Comparison of ENCODE assay signal across 15 cellular contexts in genomic region chr6:31717499-31718222, GRCh38. TPM values are rescaled to one million over a fixed set of nuclear protein-coding genes. Genes with fewer than 3 reads are reported as not detected.
A peak's percentile ranks its signal among the peaks of the same experiment; 100 is the strongest.
DNase-seq lines count a peak whose midpoint lies in the region; ATAC-seq, FAIRE-seq and TF ChIP-seq lines count a peak whose summit lies in the region.
"Had no signal": no experiment of that assay in that cellular context is flagged by ENCODE, and none has a peak within 500 bp of the region (broad histone marks: within the 10 kb centered on the region; RNA-seq: fewer than 3 reads in every experiment).

No MANE protein-coding gene starts in this region.

- no peak overlapping the region for H3K23ac ChIP-seq in H1 (ENCODE audit: insufficient read length)

- TF ChIP-seq CTCF in H1 (IDR thresholded peaks at IDR 0.05; ENCODE audit: control extremely low read depth in 1 of 3, insufficient read depth in 1 of 3, low read depth in 1 of 3, low read length in 3 of 3) = peak; percentile 52 to 74 (median 72); a peak in 3 of 4 replicates
- no peak for TF ChIP-seq CTCF in mesothelial cell of epicardium (IDR thresholded peaks at IDR 0.05; ENCODE audit: unreplicated experiment)

- H3K79me2 ChIP-seq in H1 (ENCODE audit: control insufficient read depth in 1 of 2, insufficient read depth in 2 of 2, low read length in 2 of 2) = no peaks in the 10 kb centered on the region

- H3K27ac ChIP-seq in H1 (ENCODE audit: low read depth, low read length) = no peak overlapping the region
- no peak overlapping the region for H3K27ac ChIP-seq in naive thymus-derived CD4-positive, alpha-beta T cell (ENCODE audit: low read depth, low read length)
- H3K27ac ChIP-seq: ovary had no signal

- H3K4me1 Mint-ChIP-seq in mesothelial cell of epicardium = peaks cover 46% of the 10 kb centered on the region
- peaks cover 0 to 14% (median under 1%) of the 10 kb centered on the region in 7 donors for H3K4me1 Mint-ChIP-seq in naive thymus-derived CD4-positive, alpha-beta T cell
- H3K4me1 Mint-ChIP-seq: activated CD4-positive, alpha-beta T cell treated with anti-CD3 and anti-CD28 coated beads for 36 hours had no signal

- POLR2A ChIA-PET in H1 (lab: Charles Lee; ENCODE audit: partially characterized antibody) = interaction anchor here (3.5 to 4.7 kb wide), 3 partner anchors 12 to 22 kb away, joined by 10 to 36 read pairs (median 19); partner anchors contain the start of genes ABHD16A, DDAH2 and MSH5
- POLR2A ChIA-PET in naive thymus-derived CD4-positive, alpha-beta T cell (lab: Charles Lee) = no interaction called here

- CTCF ChIA-PET in H1 (lab: Charles Lee; ENCODE audit: partially characterized antibody) = interaction anchor here (0.7 to 1.5 kb wide), 8 partner anchors 10 to 72 kb away, joined by 3 to 5 read pairs (median 3); partner anchors contain the start of gene LY6G5B
- CTCF ChIA-PET in naive thymus-derived CD4-positive, alpha-beta T cell (lab: Charles Lee) = no interaction called here

- peak overlapping the region; percentile 81 for H3K27ac Mint-ChIP-seq in mesothelial cell of epicardium
- peak overlapping the region in 2 of 9 donors; percentile 33 to 84 for H3K27ac Mint-ChIP-seq in naive thymus-derived CD4-positive, alpha-beta T cell
- H3K27ac Mint-ChIP-seq: activated CD4-positive, alpha-beta T cell treated with anti-CD3 and anti-CD28 coated beads for 36 hours; activated T-helper 1 cell treated with anti-CD3 and anti-CD28 coated beads, Interleukin-12 subunit alpha, Interleukin-12 subunit beta, Interleukin-2, Interleukin-4 antibody, amounts not matched to agents 30 ng/mL and 10 ng/mL and 1 ng/mL, durations not matched to agents 14 hours and 24 hours and 36 hours; stimulated activated naive CD8-positive, alpha-beta T cell treated with anti-CD3 and anti-CD28 coated beads, Interleukin-15, Interleukin-2, amounts not matched to agents 100 ng/mL and 50 ng/mL, for 24 hours had no signal

- H3K4ac ChIP-seq in H1 (replicated peaks; ENCODE audit: insufficient read length, low read depth, low read length) = no peak overlapping the region

- TF ChIP-seq RAD21 in H1 (IDR thresholded peaks at IDR 0.05 in 1 of 2, conservative IDR thresholded peaks at IDR 0.05 in 1 of 2; ENCODE audit: low read depth in 2 of 2, low read length in 2 of 2) = peak; percentile 50 to 56; a peak in 3 of 4 replicates

- H2BK20ac ChIP-seq in H1 (ENCODE audit: low read length) = no peak overlapping the region

- no peak overlapping the region for H2BK15ac ChIP-seq in H1 (ENCODE audit: low read length)

- no peak for ATAC-seq in naive thymus-derived CD4-positive, alpha-beta T cell
- ATAC-seq in HG03342 (IDR thresholded peaks at IDR 0.05; ENCODE audit: unreplicated experiment) = no peak
- ATAC-seq: activated CD4-positive, alpha-beta T cell treated with anti-CD3 and anti-CD28 coated beads for 36 hours had no signal

- no peak overlapping the region for H3K14ac ChIP-seq in H1 (ENCODE audit: insufficient read length)

- no peaks in the 10 kb centered on the region for H3K79me1 ChIP-seq in H1 (ENCODE audit: low read depth, low read length)

- H2AK5ac ChIP-seq in H1 (ENCODE audit: low read depth, low read length) = no peak overlapping the region

- H3K9me3 Mint-ChIP-seq in mesothelial cell of epicardium = no peaks in the 10 kb centered on the region
- no peaks in the 10 kb centered on the region for H3K9me3 Mint-ChIP-seq in naive thymus-derived CD4-positive, alpha-beta T cell
- H3K9me3 Mint-ChIP-seq: activated T-helper 1 cell treated with anti-CD3 and anti-CD28 coated beads, Interleukin-12 subunit alpha, Interleukin-12 subunit beta, Interleukin-2, Interleukin-4 antibody, amounts not matched to agents 30 ng/mL and 10 ng/mL and 1 ng/mL, durations not matched to agents 14 hours and 24 hours and 36 hours; stimulated activated naive CD8-positive, alpha-beta T cell treated with anti-CD3 and anti-CD28 coated beads, Interleukin-15, Interleukin-2, amounts not matched to agents 100 ng/mL and 50 ng/mL, for 24 hours had no signal

- peak overlapping the region; percentile 51 for H4K5ac ChIP-seq in H1 (ENCODE audit: insufficient read length, low read depth, low read length)

- peaks cover 11 to 29% (median 27%) of the 10 kb centered on the region in 4 experiments for H3K4me1 ChIP-seq in H1 (replicated peaks in 1 of 4; ENCODE audit: control insufficient read depth in 3 of 4, insufficient read depth in 4 of 4, low read length in 3 of 4)
- no peaks in the 10 kb centered on the region for H3K4me1 ChIP-seq in naive thymus-derived CD4-positive, alpha-beta T cell (ENCODE audit: control insufficient read depth in 2 of 2, insufficient read depth in 2 of 2, low read length in 2 of 2)

- WGBS in H1 (ENCODE audit: extremely low coverage in 1 of 2, insufficient coverage in 1 of 2, insufficient read length in 1 of 2, insufficient replicate concordance in 2 of 2, low coverage in 1 of 2, low lambda C conversion rate in 2 of 2, missing lambda C conversion rate in 1 of 2), 2 experiments = 63% methylated on average over 10 of the region's 10 CpGs; no CpG with 5 or more reads in 1 of the 2 experiments

- H2BK120ac ChIP-seq in H1 (replicated peaks; ENCODE audit: low read depth, low read length) = no peak overlapping the region

- H3K36me3 ChIP-seq in H1 (ENCODE audit: control insufficient read depth in 2 of 4, insufficient read depth in 4 of 4, low read length in 3 of 4) = no peaks in the 10 kb centered on the region
- H3K36me3 ChIP-seq in naive thymus-derived CD4-positive, alpha-beta T cell (ENCODE audit: control insufficient read depth in 2 of 3, insufficient read depth in 3 of 3, low read length in 3 of 3) = no peaks in the 10 kb centered on the region
- H3K36me3 ChIP-seq: ovary had no signal

- no peak overlapping the region for H3K4me3 Mint-ChIP-seq in mesothelial cell of epicardium
- no peak overlapping the region for H3K4me3 Mint-ChIP-seq in naive thymus-derived CD4-positive, alpha-beta T cell
- H3K4me3 Mint-ChIP-seq: activated CD4-positive, alpha-beta T cell treated with anti-CD3 and anti-CD28 coated beads for 36 hours; activated T-helper 1 cell treated with anti-CD3 and anti-CD28 coated beads, Interleukin-12 subunit alpha, Interleukin-12 subunit beta, Interleukin-2, Interleukin-4 antibody, amounts not matched to agents 30 ng/mL and 10 ng/mL and 1 ng/mL, durations not matched to agents 14 hours and 24 hours and 36 hours; CD14-positive monocyte; stimulated activated naive CD8-positive, alpha-beta T cell treated with anti-CD3 and anti-CD28 coated beads, Interleukin-15, Interleukin-2, amounts not matched to agents 100 ng/mL and 50 ng/mL, for 24 hours had no signal

- TF ChIP-seq POLR2A in H1 (IDR thresholded peaks at IDR 0.05; ENCODE audit: control extremely low read depth in 1 of 2, low read depth in 2 of 2, low read length in 2 of 2) = no peak

- no peak overlapping the region for H2BK12ac ChIP-seq in H1 (ENCODE audit: low read depth, low read length)

- H3K4me2 ChIP-seq in H1 (ENCODE audit: insufficient read depth in 1 of 2, low read depth in 2 of 2, low read length in 2 of 2) = 0 out of 4 replicates have a peak overlapping the region, but pooled peaks of 1 of the 2 experiments have one; percentile 45

- intact Hi-C loops in naive thymus-derived CD4-positive, alpha-beta T cell (cut with micrococcal nuclease) = no loop called here

- no peaks in the 10 kb centered on the region; a peak in 1 of 7 replicates for H3K27me3 ChIP-seq in H1 (replicated peaks in 1 of 4; ENCODE audit: control insufficient read depth in 3 of 4, extremely low read depth in 1 of 4, insufficient read depth in 3 of 4, low read length in 3 of 4)
- no peaks in the 10 kb centered on the region for H3K27me3 ChIP-seq in naive thymus-derived CD4-positive, alpha-beta T cell (ENCODE audit: control insufficient read depth in 2 of 2, insufficient read depth in 2 of 2, low read length in 2 of 2)
- H3K27me3 ChIP-seq: ovary had no signal

- H3K9me3 ChIP-seq in H1 (ENCODE audit: insufficient read depth in 2 of 2, low read depth in 1 of 2, low read length in 1 of 2) = no peaks in the 10 kb centered on the region
- H3K9me3 ChIP-seq in naive thymus-derived CD4-positive, alpha-beta T cell (ENCODE audit: control insufficient read depth in 2 of 3, low read length in 3 of 3) = no peaks in the 10 kb centered on the region
- H3K9me3 ChIP-seq: ovary had no signal

- no peak overlapping the region for H3K56ac ChIP-seq in H1 (replicated peaks; ENCODE audit: insufficient read length, low read depth, low read length)

- no peak overlapping the region for H4K8ac ChIP-seq in H1 (ENCODE audit: extremely low read depth, insufficient read depth, low read length)

- TF ChIP-seq EP300 in H1 (IDR thresholded peaks at IDR 0.05; ENCODE audit: borderline replicate concordance in 1 of 2, low read depth in 2 of 2, low read length in 2 of 2) = no peak

- H3K4me3 ChIP-seq in H1 (ENCODE audit: extremely low read depth in 1 of 4, insufficient read depth in 2 of 4, low read depth in 3 of 4, low read length in 4 of 4) = 0 out of 8 replicates have a peak overlapping the region, but pooled peaks of 1 of the 4 experiments have one; percentile 9
- H3K4me3 ChIP-seq in naive thymus-derived CD4-positive, alpha-beta T cell (ENCODE audit: low read length) = no peak overlapping the region
- H3K4me3 ChIP-seq: ovary had no signal

- H2BK5ac ChIP-seq in H1 (ENCODE audit: low read depth, low read length) = no peak overlapping the region

- H3K18ac ChIP-seq in H1 (ENCODE audit: extremely low read depth, low read length) = no peak overlapping the region

- no peaks in the 10 kb centered on the region for H3K23me2 ChIP-seq in H1 (ENCODE audit: low read depth, low read length)

- H3K27me3 Mint-ChIP-seq in mesothelial cell of epicardium (ENCODE audit: low read depth) = no peaks in the 10 kb centered on the region
- peaks cover 0 to 15% (median 0%) of the 10 kb centered on the region in 5 donors for H3K27me3 Mint-ChIP-seq in naive thymus-derived CD4-positive, alpha-beta T cell
- H3K27me3 Mint-ChIP-seq: activated CD4-positive, alpha-beta T cell treated with anti-CD3 and anti-CD28 coated beads for 36 hours; stimulated activated naive CD8-positive, alpha-beta T cell treated with anti-CD3 and anti-CD28 coated beads, Interleukin-15, Interleukin-2, amounts not matched to agents 100 ng/mL and 50 ng/mL, for 24 hours had no signal

- no peaks in the 10 kb centered on the region for H4K20me1 ChIP-seq in H1 (replicated peaks in 1 of 2; ENCODE audit: control insufficient read depth in 1 of 2, insufficient read depth in 2 of 2, low read length in 2 of 2)

- H3K9ac ChIP-seq in H1 (replicated peaks in 1 of 4; ENCODE audit: extremely low read depth in 1 of 4, low read depth in 3 of 4, low read length in 3 of 4) = no peak overlapping the region

- 0 out of 2 replicates have a peak overlapping the region, but pooled peaks have one; percentile 43 for H2AFZ ChIP-seq in H1 (ENCODE audit: low read length)

- H3K36me3 Mint-ChIP-seq in mesothelial cell of epicardium = peaks cover 1% of the 10 kb centered on the region
- no peaks in the 10 kb centered on the region for H3K36me3 Mint-ChIP-seq in naive thymus-derived CD4-positive, alpha-beta T cell

- no peak for FAIRE-seq in H1 (lab: Jason Lieb, UNC)

- DNase-seq in DMS53 treated with DMSO at 0.1 percent for 48 hours (lab: John Stamatoyannopoulos, UW; ENCODE audit: unreplicated experiment) (peak; percentile 5), NCI-H1436 treated with DMSO at 0.1 percent for 48 hours (lab: John Stamatoyannopoulos, UW) (peak; percentile 29), H1 (ENCODE audit: low read depth in 1 of 2, low spot score in 2 of 2) (no peak), mesothelial cell of epicardium (ENCODE audit: low spot score in 2 of 2, unreplicated experiment in 2 of 2) (no peak), pons (ENCODE audit: low spot score) (no peak)
- DNase-seq in stimulated activated CD8-positive, alpha-beta memory T cell treated with anti-CD3 and anti-CD28 coated beads, Interleukin-4, amount 100 ng/mL, for 48 hours = no peak
- no peak for DNase-seq in naive thymus-derived CD4-positive, alpha-beta T cell
- DNase-seq: activated CD4-positive, alpha-beta T cell treated with anti-CD3 and anti-CD28 coated beads for 36 hours; effector memory CD4-positive, alpha-beta T cell; NCI-H1092; ovary had no signal

- H4K91ac ChIP-seq in H1 (replicated peaks; ENCODE audit: insufficient read length, low read length) = no peak overlapping the region

RNA-seq across cellular contexts. Expression of gene LY6G6D, which starts 2.5 kb away (rescaled TPM):
- not detected in 2 replicates for total RNA-seq in H1 (2021; fragmentation: NEBNext Ultra II Directional; extraction: Animal tissue kit (Norgen Biotek cat#: 25700))
- polyA plus RNA-seq in H1 (2011; rRNA removed) = 0.74 and 1.8 TPM in 2 replicates
- 2.0 TPM for polyA plus RNA-seq in H1 (2011; cell fraction: cytosol; rRNA removed)
- not detected for polyA plus RNA-seq in H1 (2011; cell fraction: nucleus; rRNA removed)
- polyA plus RNA-seq in H1 (2012, experiment 1 of 2) = 0.81 to 1.8 TPM (median 0.88 TPM) in 3 of 4 replicates, not detected in the other
- not detected for polyA plus RNA-seq in H1 (2012, experiment 2 of 2)
- polyA plus RNA-seq in H1 (2013, experiment 1 of 2) = not detected
- polyA plus RNA-seq in H1 (2013, experiment 2 of 2) = 0.44 TPM
- 0.82 TPM in 1 of 2 replicates, not detected in the other for polyA minus RNA-seq in H1 (2011; rRNA and poly(A)+ RNA removed)
- polyA minus RNA-seq in H1 (2011; cell fraction: cytosol; rRNA and poly(A)+ RNA removed) = not detected
- not detected for polyA minus RNA-seq in H1 (2011; cell fraction: nucleus; rRNA and poly(A)+ RNA removed)
- total RNA-seq in mesothelial cell of epicardium = 0.67 to 1.8 TPM (median 0.82 TPM) in 3 replicates
- not detected for total RNA-seq in naive thymus-derived CD4-positive, alpha-beta T cell
- not detected for polyA plus RNA-seq in naive thymus-derived CD4-positive, alpha-beta T cell
- total RNA-seq: activated CD4-positive, alpha-beta T cell treated with anti-CD3 and anti-CD28 coated beads for 36 hours; activated T-helper 1 cell treated with anti-CD3 and anti-CD28 coated beads, Interleukin-12 subunit alpha, Interleukin-12 subunit beta, Interleukin-2, Interleukin-4 antibody, amounts not matched to agents 30 ng/mL and 10 ng/mL and 1 ng/mL, durations not matched to agents 14 hours and 24 hours and 36 hours; ovary had no signal
- polyA plus RNA-seq: CD14-positive monocyte, ovary had no signal

RNA-seq across cellular contexts. Expression of gene LY6G6C, which starts 3.9 kb away (rescaled TPM):
- 0.33 TPM in 1 of 2 replicates, not detected in the other for total RNA-seq in H1 (2021; fragmentation: NEBNext Ultra II Directional; extraction: Animal tissue kit (Norgen Biotek cat#: 25700))
- polyA plus RNA-seq in H1 (2011; rRNA removed) = 0.23 and 0.49 TPM in 2 replicates
- 0.23 TPM for polyA plus RNA-seq in H1 (2011; cell fraction: cytosol; rRNA removed)
- 1.0 TPM for polyA plus RNA-seq in H1 (2011; cell fraction: nucleus; rRNA removed)
- polyA plus RNA-seq in H1 (2012, experiment 1 of 2) = 0.19 to 0.37 TPM (median 0.21 TPM) in 4 replicates
- not detected for polyA plus RNA-seq in H1 (2012, experiment 2 of 2)
- polyA plus RNA-seq in H1 (2013, experiment 1 of 2) = 0.12 TPM
- polyA plus RNA-seq in H1 (2013, experiment 2 of 2) = 0.11 TPM
- polyA minus RNA-seq in H1 (2011; rRNA and poly(A)+ RNA removed) = not detected in 2 replicates
- polyA minus RNA-seq in H1 (2011; cell fraction: cytosol; rRNA and poly(A)+ RNA removed) = not detected
- polyA minus RNA-seq in H1 (2011; cell fraction: nucleus; rRNA and poly(A)+ RNA removed) = not detected
- total RNA-seq in mesothelial cell of epicardium = 0.89 to 1.4 TPM (median 1.3 TPM) in 3 replicates
- 1 to 10 TPM in 1 of 5 experiments, not detected in 4; 1.2 TPM for total RNA-seq in naive thymus-derived CD4-positive, alpha-beta T cell
- not detected for polyA plus RNA-seq in naive thymus-derived CD4-positive, alpha-beta T cell
- total RNA-seq: activated CD4-positive, alpha-beta T cell treated with anti-CD3 and anti-CD28 coated beads for 36 hours; activated T-helper 1 cell treated with anti-CD3 and anti-CD28 coated beads, Interleukin-12 subunit alpha, Interleukin-12 subunit beta, Interleukin-2, Interleukin-4 antibody, amounts not matched to agents 30 ng/mL and 10 ng/mL and 1 ng/mL, durations not matched to agents 14 hours and 24 hours and 36 hours had no signal
- polyA plus RNA-seq: CD14-positive monocyte had no signal

RNA-seq across cellular contexts. Expression of gene MPIG6B, which starts 5.5 kb away (rescaled TPM):
- not detected in 2 replicates for total RNA-seq in H1 (2021; fragmentation: NEBNext Ultra II Directional; extraction: Animal tissue kit (Norgen Biotek cat#: 25700))
- polyA plus RNA-seq in H1 (2011; rRNA removed) = 0.18 and 0.33 TPM in 2 replicates
- 0.14 TPM for polyA plus RNA-seq in H1 (2011; cell fraction: cytosol; rRNA removed)
- polyA plus RNA-seq in H1 (2011; cell fraction: nucleus; rRNA removed) = 0.31 TPM
- 0.17 to 0.73 TPM (median 0.19 TPM) in 4 replicates for polyA plus RNA-seq in H1 (2012, experiment 1 of 2)
- 0.12 TPM for polyA plus RNA-seq in H1 (2012, experiment 2 of 2)
- polyA plus RNA-seq in H1 (2013, experiment 1 of 2) = 0.04 TPM
- 0.06 TPM for polyA plus RNA-seq in H1 (2013, experiment 2 of 2)
- polyA minus RNA-seq in H1 (2011; rRNA and poly(A)+ RNA removed) = 0.13 TPM in 1 of 2 replicates, not detected in the other
- not detected for polyA minus RNA-seq in H1 (2011; cell fraction: cytosol; rRNA and poly(A)+ RNA removed)
- polyA minus RNA-seq in H1 (2011; cell fraction: nucleus; rRNA and poly(A)+ RNA removed) = not detected
- total RNA-seq in mesothelial cell of epicardium = 0.16 to 0.33 TPM (median 0.25 TPM) in 3 replicates
- total RNA-seq in naive thymus-derived CD4-positive, alpha-beta T cell = 1 to 10 TPM in 1 of 5 experiments, under 1 TPM in 4; 0.12 to 4.7 (median 0.64) TPM
- 1 to 10 TPM in 1 of 2 donors, under 1 TPM in 1; 0.20 to 2.3 TPM for polyA plus RNA-seq in naive thymus-derived CD4-positive, alpha-beta T cell
- total RNA-seq: activated CD4-positive, alpha-beta T cell treated with anti-CD3 and anti-CD28 coated beads for 36 hours; activated T-helper 1 cell treated with anti-CD3 and anti-CD28 coated beads, Interleukin-12 subunit alpha, Interleukin-12 subunit beta, Interleukin-2, Interleukin-4 antibody, amounts not matched to agents 30 ng/mL and 10 ng/mL and 1 ng/mL, durations not matched to agents 14 hours and 24 hours and 36 hours had no signal

RNA-seq across cellular contexts. Expression of gene LY6G6F, which starts 11.0 kb away (rescaled TPM):
- total RNA-seq in H1 (2021; fragmentation: NEBNext Ultra II Directional; extraction: Animal tissue kit (Norgen Biotek cat#: 25700)) = not detected in 2 replicates
- polyA plus RNA-seq in H1 (2011; rRNA removed) = not detected in 2 replicates
- polyA plus RNA-seq in H1 (2011; cell fraction: cytosol; rRNA removed) = not detected
- polyA plus RNA-seq in H1 (2011; cell fraction: nucleus; rRNA removed) = not detected
- not detected in 4 replicates for polyA plus RNA-seq in H1 (2012, experiment 1 of 2)
- polyA plus RNA-seq in H1 (2012, experiment 2 of 2) = not detected
- polyA plus RNA-seq in H1 (2013, experiment 1 of 2) = not detected
- polyA plus RNA-seq in H1 (2013, experiment 2 of 2) = not detected
- not detected in 2 replicates for polyA minus RNA-seq in H1 (2011; rRNA and poly(A)+ RNA removed)
- polyA minus RNA-seq in H1 (2011; cell fraction: cytosol; rRNA and poly(A)+ RNA removed) = not detected
- polyA minus RNA-seq in H1 (2011; cell fraction: nucleus; rRNA and poly(A)+ RNA removed) = not detected
- not detected in 3 replicates for total RNA-seq in mesothelial cell of epicardium
- total RNA-seq in naive thymus-derived CD4-positive, alpha-beta T cell = under 1 TPM in 1 of 5 experiments, not detected in 4; 0.56 TPM
- polyA plus RNA-seq in naive thymus-derived CD4-positive, alpha-beta T cell = not detected
- total RNA-seq: activated CD4-positive, alpha-beta T cell treated with anti-CD3 and anti-CD28 coated beads for 36 hours; activated T-helper 1 cell treated with anti-CD3 and anti-CD28 coated beads, Interleukin-12 subunit alpha, Interleukin-12 subunit beta, Interleukin-2, Interleukin-4 antibody, amounts not matched to agents 30 ng/mL and 10 ng/mL and 1 ng/mL, durations not matched to agents 14 hours and 24 hours and 36 hours; ovary had no signal
- polyA plus RNA-seq: ovary had no signal

RNA-seq across cellular contexts. Expression of gene DDAH2, which starts 11.4 kb away (rescaled TPM):
- 53.3 and 55.5 TPM in 2 replicates for total RNA-seq in H1 (2021; fragmentation: NEBNext Ultra II Directional; extraction: Animal tissue kit (Norgen Biotek cat#: 25700))
- polyA plus RNA-seq in H1 (2011; rRNA removed) = 73.5 and 104 TPM in 2 replicates
- 80.1 TPM for polyA plus RNA-seq in H1 (2011; cell fraction: cytosol; rRNA removed)
- polyA plus RNA-seq in H1 (2011; cell fraction: nucleus; rRNA removed) = 78.9 TPM
- 46.0 to 78.4 TPM (median 71.9 TPM) in 4 replicates for polyA plus RNA-seq in H1 (2012, experiment 1 of 2)
- polyA plus RNA-seq in H1 (2012, experiment 2 of 2) = 53.9 TPM
- 32.1 TPM for polyA plus RNA-seq in H1 (2013, experiment 1 of 2)
- polyA plus RNA-seq in H1 (2013, experiment 2 of 2) = 36.0 TPM
- 15.2 and 19.8 TPM in 2 replicates for polyA minus RNA-seq in H1 (2011; rRNA and poly(A)+ RNA removed)
- polyA minus RNA-seq in H1 (2011; cell fraction: cytosol; rRNA and poly(A)+ RNA removed) = 28.8 TPM
- polyA minus RNA-seq in H1 (2011; cell fraction: nucleus; rRNA and poly(A)+ RNA removed) = 13.7 TPM
- total RNA-seq in mesothelial cell of epicardium = 142 to 144 TPM (median 143 TPM) in 3 replicates
- total RNA-seq in naive thymus-derived CD4-positive, alpha-beta T cell = 10 to 100 TPM in 2 of 5 experiments, 1 to 10 TPM in 3; 4.9 to 31.4 (median 7.1) TPM
- polyA plus RNA-seq in naive thymus-derived CD4-positive, alpha-beta T cell = 10 to 100 TPM; 13.1 to 15.3 TPM

Comparison
In these comparisons a context has a peak if more than half of its experiments do, and no peak if none do; other contexts are left out.
1. DNase-seq: peak in DMS53 treated with DMSO at 0.1 percent for 48 hours (single experiment) and NCI-H1436 treated with DMSO at 0.1 percent for 48 hours (single experiment); none in H1 (0 of 2), mesothelial cell of epicardium (0 of 2), stimulated activated CD8-positive, alpha-beta memory T cell treated with anti-CD3 and anti-CD28 coated beads, Interleukin-4, amount 100 ng/mL, for 48 hours (single experiment), pons (single experiment) and naive thymus-derived CD4-positive, alpha-beta T cell (0 of 9).